ENCODE assay signal across 9 cellular contexts in the genomic region with DNA sequence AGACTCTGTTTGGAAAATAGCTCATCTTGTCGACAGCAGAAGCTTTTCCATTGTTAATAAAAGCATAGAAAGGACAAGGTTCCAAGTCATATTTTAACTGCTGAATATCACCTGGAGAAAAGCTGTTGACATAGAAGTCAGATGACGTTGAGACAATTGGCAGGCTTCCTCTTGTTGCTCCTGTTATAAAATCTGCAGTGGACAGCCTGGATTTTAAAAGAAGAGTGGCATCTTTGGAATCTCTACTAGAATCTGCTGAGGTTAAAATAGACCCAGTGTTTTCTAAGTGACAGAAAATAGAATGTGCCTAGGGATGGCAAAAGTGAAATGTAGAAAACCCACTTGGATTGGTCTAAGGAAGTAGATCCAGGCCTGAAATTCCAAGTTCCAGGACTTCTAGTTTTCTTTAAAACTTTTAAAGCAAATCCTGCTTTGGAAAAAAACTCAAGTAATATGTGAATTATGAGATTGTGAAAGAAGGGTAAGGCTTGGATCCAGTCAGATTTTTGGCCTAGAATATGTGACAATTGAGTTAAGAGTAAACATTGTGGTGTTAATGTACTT. TPM values are rescaled to one million over a fixed set of nuclear protein-coding genes. Genes with fewer than 3 reads are reported as not detected.
DNase-seq lines count a peak whose midpoint lies in the region; FAIRE-seq and TF ChIP-seq lines count a peak whose summit lies in the region.
"Had no signal": no experiment of that assay in that cellular context is flagged by ENCODE, and none has a peak within 500 bp of the region (broad histone marks: within the 10 kb centered on the region; RNA-seq: fewer than 3 reads in every experiment).

No MANE protein-coding gene starts in this region.

- no peak for FAIRE-seq in HTR-8/SVneo (lab: Jason Lieb, UNC)
- FAIRE-seq in D721Med (lab: Jason Lieb, UNC), result no peak

- no peak overlapping the region for H3K9ac ChIP-seq in MM.1S (ENCODE audit: low read length)

- H2AFZ ChIP-seq in hepatocyte (no peak overlapping the region), MM.1S (ENCODE audit: low read length) (no peak overlapping the region)

- H3K4me3 ChIP-seq in hepatocyte (no peak overlapping the region), MM.1S (ENCODE audit: low read length) (no peak overlapping the region)

- H3K4me2 ChIP-seq in hepatocyte, result no peak overlapping the region
- H3K4me2 ChIP-seq in MM.1S (ENCODE audit: low read depth, low read length), result no peak overlapping the region

- no peaks in the 10 kb centered on the region for H3K36me3 ChIP-seq in hepatocyte (replicated peaks; ENCODE audit: insufficient read depth, low read depth)
- no peaks in the 10 kb centered on the region for H3K36me3 ChIP-seq in MM.1S (replicated peaks; ENCODE audit: insufficient read depth, low read length)

- H3K4me1 ChIP-seq in hepatocyte (ENCODE audit: insufficient read depth) (peaks cover 18% of the 10 kb centered on the region), MM.1S (ENCODE audit: low read length) (no peaks in the 10 kb centered on the region)

- H3K27me3 ChIP-seq in hepatocyte, result no peaks in the 10 kb centered on the region
- no peaks in the 10 kb centered on the region for H3K27me3 ChIP-seq in MM.1S (replicated peaks; ENCODE audit: insufficient read depth, low read length)

- H4K20me1 ChIP-seq in hepatocyte (ENCODE audit: insufficient read depth, poor library complexity, severe bottlenecking) (no peaks in the 10 kb centered on the region), MM.1S (ENCODE audit: insufficient read depth, low read length) (no peaks in the 10 kb centered on the region)

- WGBS in hepatocyte (ENCODE audit: low lambda C conversion rate, missing lambda C conversion rate), result 17% methylated on average over 2 of the region's 2 CpGs

- H3K9me3 ChIP-seq in hepatocyte (ENCODE audit: low read depth) (no peaks in the 10 kb centered on the region), MM.1S (replicated peaks; ENCODE audit: insufficient read depth, low read length) (no peaks in the 10 kb centered on the region)

- no peaks in the 10 kb centered on the region for H3K9me2 ChIP-seq in hepatocyte (replicated peaks; ENCODE audit: insufficient read depth)
- H3K9me2 ChIP-seq in MM.1S (replicated peaks; ENCODE audit: insufficient read depth, low read length), result no peaks in the 10 kb centered on the region

- H3K79me2 ChIP-seq in hepatocyte (no peaks in the 10 kb centered on the region), MM.1S (ENCODE audit: low read length) (no peaks in the 10 kb centered on the region)

- TF ChIP-seq CTCF in hepatocyte (IDR thresholded peaks at IDR 0.05; ENCODE audit: poor library complexity), result no peak
- no peak for TF ChIP-seq CTCF in D721Med (IDR thresholded peaks at IDR 0.05; ENCODE audit: insufficient read depth, missing control alignments)
- no peak for TF ChIP-seq CTCF in MM.1S (IDR thresholded peaks at IDR 0.05; ENCODE audit: low read length)

- H3F3A ChIP-seq in MM.1S (ENCODE audit: insufficient read depth, low read length), result no peaks in the 10 kb centered on the region

- DNase-seq in HTR-8/SVneo (ENCODE audit: insufficient read length, low spot score) (peak; percentile 10), astrocyte of the hippocampus (ENCODE audit: low read depth, low spot score) (peak; percentile 68), hepatocyte (ENCODE audit: low spot score) (peak; percentile 31), stromal cell of bone marrow (ENCODE audit: low read depth) (peak; percentile 36), D721Med (ENCODE audit: insufficient read length, low spot score) (no peak), amygdala (lab: John Stamatoyannopoulos, UW) (no peak), MM.1S (no peak)
- DNase-seq in effector CD8-positive, alpha-beta T cell (lab: John Stamatoyannopoulos, UW), result no peak
- DNase-seq: activated CD4-positive, alpha-beta memory T cell treated with anti-CD3 and anti-CD28 coated beads for 36 hours had no signal

- peak overlapping the region; percentile 21 for H3K27ac ChIP-seq in hepatocyte
- no peak overlapping the region for H3K27ac ChIP-seq in MM.1S (ENCODE audit: low read length)

RNA-seq across cellular contexts. Expression of gene NEXN, which starts 53.6 kb away (rescaled TPM):
- total RNA-seq in hepatocyte, result 5.1 and 5.3 TPM in 2 replicates
- polyA plus RNA-seq in hepatocyte, result 11.5 and 12.2 TPM in 2 replicates

RNA-seq across cellular contexts. Expression of gene MIGA1, which starts 55.4 kb away (rescaled TPM):
- 17.9 and 18.1 TPM in 2 replicates for total RNA-seq in hepatocyte
- 8.8 and 8.9 TPM in 2 replicates for polyA plus RNA-seq in hepatocyte

Comparison
In these comparisons a context has a peak if more than half of its experiments do, and no peak if none do; other contexts are left out.
1. DNase-seq: peak in HTR-8/SVneo (single experiment), astrocyte of the hippocampus (single experiment), hepatocyte (single experiment) and stromal cell of bone marrow (single experiment); none in effector CD8-positive, alpha-beta T cell (single experiment), D721Med (single experiment), amygdala (0 of 56) and MM.1S (single experiment).